In the genomic region with DNA sequence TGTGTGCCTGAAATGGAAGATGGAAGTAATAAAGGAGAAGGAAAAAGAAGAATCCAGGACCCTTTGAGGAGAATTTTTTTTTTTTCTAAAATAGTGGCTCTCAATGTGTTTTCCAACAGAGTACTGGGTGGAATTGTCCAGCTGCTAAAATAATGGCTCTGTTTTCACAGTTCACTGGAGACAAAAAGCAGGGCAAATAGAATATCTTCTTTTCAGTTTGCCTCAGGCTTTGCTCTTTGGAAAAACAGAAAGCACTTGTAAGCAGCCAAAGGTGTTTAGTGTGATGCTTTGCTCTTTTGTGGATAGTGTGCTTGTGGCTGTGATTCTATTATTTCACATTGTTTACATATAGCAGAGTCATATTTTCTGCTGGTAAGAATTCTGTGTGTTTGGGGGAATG, we compare ENCODE assay signal across 18 cellular contexts.
A peak's percentile ranks its signal among the peaks of the same experiment; 100 is the strongest.
DNase-seq lines count a peak whose midpoint lies in the region; ATAC-seq and TF ChIP-seq lines count a peak whose summit lies in the region.
"Had no signal": no experiment of that assay in that cellular context is flagged by ENCODE, and none has a peak within 500 bp of the region (broad histone marks: within the 10 kb centered on the region; RNA-seq: fewer than 3 reads in every experiment).

No MANE protein-coding gene starts in this region.

- no peak overlapping the region for H3K4me3 Mint-ChIP-seq in neural crest cell
- H3K4me3 Mint-ChIP-seq: CD14-positive monocyte had no signal

- DNase-seq in DMS53 (lab: John Stamatoyannopoulos, UW) (peak; percentile 81), NCI-H1417 treated with DMSO at 0.1 percent for 48 hours (lab: John Stamatoyannopoulos, UW) (peak; percentile 37), NCI-H69 (lab: John Stamatoyannopoulos, UW) (peak; percentile 35), neural crest cell (ENCODE audit: low read depth, low spot score) (no peak), mucosa of gallbladder (ENCODE audit: low spot score) (no peak)
- no peak for DNase-seq in activated CD8-positive, alpha-beta memory T cell treated with anti-CD3 and anti-CD28 coated beads for 24 hours
- DNase-seq: DMS79, Kasumi-1, NCI-H146, NCI-H2029 treated with DMSO at 0.1 percent for 48 hours, NCI-H226, NCI-H510A treated with DMSO at 0.1 percent for 48 hours, NCI-H82, RPMI8226, SHP77 treated with DMSO at 0.1 percent for 48 hours had no signal

- no peaks in the 10 kb centered on the region for H3K9me3 Mint-ChIP-seq in neural crest cell

- H3K27me3 Mint-ChIP-seq in neural crest cell (ENCODE audit: low read depth), result no peaks in the 10 kb centered on the region

- no peak for TF ChIP-seq CTCF in neural crest cell (conservative IDR thresholded peaks at IDR 0.05)

- ATAC-seq in HG03159 (IDR thresholded peaks at IDR 0.05; ENCODE audit: unreplicated experiment) (no peak), HG03520 (IDR thresholded peaks at IDR 0.05; ENCODE audit: unreplicated experiment) (no peak)

- H3K36me3 Mint-ChIP-seq in neural crest cell (ENCODE audit: low read depth), result no peaks in the 10 kb centered on the region
- H3K36me3 Mint-ChIP-seq: CD14-positive monocyte had no signal

- peak overlapping the region; percentile 93 for H3K27ac Mint-ChIP-seq in neural crest cell (ENCODE audit: unreplicated experiment)
- H3K27ac Mint-ChIP-seq: CD14-positive monocyte had no signal

- peaks cover 38% of the 10 kb centered on the region for H3K4me1 Mint-ChIP-seq in neural crest cell
- H3K4me1 Mint-ChIP-seq: CD14-positive monocyte had no signal

Comparison
In these comparisons a context has a peak if more than half of its experiments do, and no peak if none do; other contexts are left out.
1. DNase-seq: peak in DMS53 (single experiment), NCI-H1417 treated with DMSO at 0.1 percent for 48 hours (single experiment) and NCI-H69 (single experiment); none in neural crest cell (single experiment), activated CD8-positive, alpha-beta memory T cell treated with anti-CD3 and anti-CD28 coated beads for 24 hours (single experiment) and mucosa of gallbladder (single experiment).